In genomic region chr3:100954990-100955389, GRCh38 we compare ENCODE assay signal across 13 cellular contexts. TPM values are rescaled to one million over a fixed set of nuclear protein-coding genes. Genes with fewer than 3 reads are reported as not detected.
DNase-seq lines count a peak whose midpoint lies in the region; ATAC-seq, FAIRE-seq and TF ChIP-seq lines count a peak whose summit lies in the region.
"Had no signal": no experiment of that assay in that cellular context is flagged by ENCODE, and none has a peak within 500 bp of the region (broad histone marks: within the 10 kb centered on the region; RNA-seq: fewer than 3 reads in every experiment).

No MANE protein-coding gene starts in this region.

- peaks cover 9% of the 10 kb centered on the region for H3K9me3 Mint-ChIP-seq in chondrocyte (ENCODE audit: low read depth)
- peaks cover 2 to 3% of the 10 kb centered on the region in 2 donors for H3K9me3 Mint-ChIP-seq in activated T-cell treated with anti-CD3 and anti-CD28 coated beads, Interleukin-2, amount 50 U/mL, for 72 hours
- H3K9me3 Mint-ChIP-seq: activated naive CD8-positive, alpha-beta T cell treated with anti-CD3 and anti-CD28 coated beads, Interleukin-2, amount 10 ng/mL, durations not matched to agents 7 days and 5 days had no signal

- no peaks in the 10 kb centered on the region for H3K79me2 ChIP-seq in keratinocyte (ENCODE audit: control insufficient read depth, insufficient read depth, low read length)

- DNase-seq in HS-27A (ENCODE audit: low read depth) (peak; percentile 69), chondrocyte (ENCODE audit: low spot score) (no peak), keratinocyte (ENCODE audit: low read depth, low spot score) (peak; percentile 13), testis (peak; percentile 31), small intestine (no peak), CD1c-positive myeloid dendritic cell (ENCODE audit: extremely low spot score) (no peak)
- no peak for DNase-seq in stimulated activated naive CD4-positive, alpha-beta T cell (lab: John Stamatoyannopoulos, UW)
- no peak for DNase-seq in activated T-cell treated with anti-CD3 and anti-CD28 coated beads, Interleukin-2, amount 50 U/mL, for 72 hours
- DNase-seq: activated CD4-positive, alpha-beta T cell treated with anti-CD3 and anti-CD28 coated beads, Interleukin-2, amount 10 ng/mL, durations not matched to agents 7 days and 5 days; activated naive CD8-positive, alpha-beta T cell treated with anti-CD3 and anti-CD28 coated beads, Interleukin-2, amount 10 ng/mL, durations not matched to agents 7 days and 5 days; NCI-H1930; RPMI8226; stimulated activated CD4-positive, alpha-beta T cell treated with anti-CD3 and anti-CD28 coated beads, Interleukin-4, amount 100 ng/mL, for 24 hours had no signal

- H3K4me3 Mint-ChIP-seq in chondrocyte (ENCODE audit: unreplicated experiment), result no peak overlapping the region
- no peak overlapping the region for H3K4me3 Mint-ChIP-seq in activated T-cell treated with anti-CD3 and anti-CD28 coated beads, Interleukin-2, amount 50 U/mL, for 72 hours
- H3K4me3 Mint-ChIP-seq: activated CD4-positive, alpha-beta T cell treated with anti-CD3 and anti-CD28 coated beads, Interleukin-2, amount 10 ng/mL, durations not matched to agents 7 days and 5 days; activated naive CD8-positive, alpha-beta T cell treated with anti-CD3 and anti-CD28 coated beads, Interleukin-2, amount 10 ng/mL, durations not matched to agents 7 days and 5 days had no signal

- peak overlapping the region; percentile 87 for H2AFZ ChIP-seq in keratinocyte (ENCODE audit: control insufficient read depth, low read length)

- FAIRE-seq in keratinocyte (lab: Jason Lieb, UNC), result peak; percentile 94
- FAIRE-seq in small intestine (lab: Jason Lieb, UNC), result no peak

- no peaks in the 10 kb centered on the region for H3K9me3 ChIP-seq in keratinocyte (ENCODE audit: control insufficient read depth, low read depth, low read length)
- H3K9me3 ChIP-seq in testis, result no peaks in the 10 kb centered on the region
- no peaks in the 10 kb centered on the region for H3K9me3 ChIP-seq in small intestine (ENCODE audit: control insufficient read depth, low read depth)

- H4K20me1 ChIP-seq in keratinocyte (ENCODE audit: control insufficient read depth, extremely low read depth, insufficient read depth, low read length), result no peaks in the 10 kb centered on the region

- dilution Hi-C loops in keratinocyte (cut with MboI; ENCODE audit: extremely low pct_ligation_motif_present, low sequenced_read_pairs), result no loop called here

- H3K9me1 ChIP-seq in keratinocyte (ENCODE audit: control insufficient read depth, extremely low read depth, insufficient read depth, low read length), result no peaks in the 10 kb centered on the region

- peaks cover 34% of the 10 kb centered on the region for H3K4me1 Mint-ChIP-seq in chondrocyte (ENCODE audit: low read depth)
- no peaks in the 10 kb centered on the region for H3K4me1 Mint-ChIP-seq in activated T-cell treated with anti-CD3 and anti-CD28 coated beads, Interleukin-2, amount 50 U/mL, for 72 hours (ENCODE audit: low read depth)
- H3K4me1 Mint-ChIP-seq: activated CD4-positive, alpha-beta T cell treated with anti-CD3 and anti-CD28 coated beads, Interleukin-2, amount 10 ng/mL, durations not matched to agents 7 days and 5 days; activated naive CD8-positive, alpha-beta T cell treated with anti-CD3 and anti-CD28 coated beads, Interleukin-2, amount 10 ng/mL, durations not matched to agents 7 days and 5 days had no signal

- ATAC-seq in activated T-cell treated with anti-CD3 and anti-CD28 coated beads, Interleukin-2, amount 50 U/mL, for 72 hours (replicated peaks in 1 of 2), result no peak

- TF ChIP-seq CTCF in chondrocyte (IDR thresholded peaks at IDR 0.05) (peak; percentile 15), keratinocyte (optimal IDR thresholded peaks at IDR 0.05 in 1 of 3, IDR thresholded peaks at IDR 0.05 in 1 of 3, conservative IDR thresholded peaks at IDR 0.05 in 1 of 3; ENCODE audit: extremely low read depth in 1 of 3, insufficient read depth in 2 of 3, low read length in 3 of 3) (no peak), testis (IDR thresholded peaks at IDR 0.05) (no peak)

- peak overlapping the region; percentile 86 for H3K27ac Mint-ChIP-seq in chondrocyte (ENCODE audit: unreplicated experiment)
- H3K27ac Mint-ChIP-seq in activated T-cell treated with anti-CD3 and anti-CD28 coated beads, Interleukin-2, amount 50 U/mL, for 72 hours, result no peak overlapping the region
- H3K27ac Mint-ChIP-seq: activated CD4-positive, alpha-beta T cell treated with anti-CD3 and anti-CD28 coated beads, Interleukin-2, amount 10 ng/mL, durations not matched to agents 7 days and 5 days; activated naive CD8-positive, alpha-beta T cell treated with anti-CD3 and anti-CD28 coated beads, Interleukin-2, amount 10 ng/mL, durations not matched to agents 7 days and 5 days had no signal

- 38 to 46% methylated on average over 4 of the region's 4 CpGs for WGBS in testis, 2 donors
- 47 to 59% (median 56%) methylated on average over 4 of the region's 4 CpGs for WGBS in small intestine, 3 donors

- H3K36me3 Mint-ChIP-seq in chondrocyte (ENCODE audit: low read depth), result peaks cover 5% of the 10 kb centered on the region
- peaks cover 0 to 2% of the 10 kb centered on the region in 2 donors for H3K36me3 Mint-ChIP-seq in activated T-cell treated with anti-CD3 and anti-CD28 coated beads, Interleukin-2, amount 50 U/mL, for 72 hours (ENCODE audit: insufficient read depth in 2 of 2)
- H3K36me3 Mint-ChIP-seq: activated naive CD8-positive, alpha-beta T cell treated with anti-CD3 and anti-CD28 coated beads, Interleukin-2, amount 10 ng/mL, durations not matched to agents 7 days and 5 days had no signal

- no peak for TF ChIP-seq POLR2A in testis (IDR thresholded peaks at IDR 0.05)

- intact Hi-C loops in testis (cut with DNase I; ENCODE audit: low total_unique reads), result no loop called here

- H3K27me3 ChIP-seq in keratinocyte (ENCODE audit: control insufficient read depth, extremely low read depth, insufficient read depth, low read length) (no peaks in the 10 kb centered on the region), testis (no peaks in the 10 kb centered on the region), small intestine (ENCODE audit: control insufficient read depth in 2 of 2, insufficient read depth in 2 of 2, low read length in 2 of 2) (no peaks in the 10 kb centered on the region)

- peaks cover 5% of the 10 kb centered on the region for H3K27me3 Mint-ChIP-seq in chondrocyte (ENCODE audit: low read depth)
- no peaks in the 10 kb centered on the region for H3K27me3 Mint-ChIP-seq in activated T-cell treated with anti-CD3 and anti-CD28 coated beads, Interleukin-2, amount 50 U/mL, for 72 hours (ENCODE audit: low read depth)
- H3K27me3 Mint-ChIP-seq: activated CD4-positive, alpha-beta T cell treated with anti-CD3 and anti-CD28 coated beads, Interleukin-2, amount 10 ng/mL, durations not matched to agents 7 days and 5 days; activated naive CD8-positive, alpha-beta T cell treated with anti-CD3 and anti-CD28 coated beads, Interleukin-2, amount 10 ng/mL, durations not matched to agents 7 days and 5 days had no signal

- H3K4me1 ChIP-seq in keratinocyte (ENCODE audit: control insufficient read depth, extremely low read depth, insufficient read depth, low read length), result peaks cover 22% of the 10 kb centered on the region
- no peaks in the 10 kb centered on the region for H3K4me1 ChIP-seq in testis
- no peaks in the 10 kb centered on the region for H3K4me1 ChIP-seq in small intestine (ENCODE audit: control insufficient read depth in 2 of 2, insufficient read depth in 1 of 2, low read depth in 1 of 2, low read length in 1 of 2)

- peak overlapping the region in 2 of 3 experiments; percentile 32 to 43 for H3K4me3 ChIP-seq in keratinocyte (ENCODE audit: control insufficient read depth in 2 of 3, extremely low read depth in 1 of 3, insufficient read depth in 2 of 3, low read depth in 1 of 3, low read length in 3 of 3)
- no peak overlapping the region for H3K4me3 ChIP-seq in testis
- H3K4me3 ChIP-seq in small intestine (ENCODE audit: low read depth in 1 of 2, low read length in 2 of 2), result no peak overlapping the region

- H3K4me2 ChIP-seq in keratinocyte (ENCODE audit: control insufficient read depth, extremely low read depth, insufficient read depth, low read depth, low read length), result peak overlapping the region; percentile 79

- peak overlapping the region; percentile 15 for H3K9ac ChIP-seq in keratinocyte (ENCODE audit: control insufficient read depth, extremely low read depth, insufficient read depth, low read length)

- H3K36me3 ChIP-seq in keratinocyte (ENCODE audit: control insufficient read depth in 2 of 2, extremely low read depth in 1 of 2, insufficient read depth in 2 of 2, low read length in 2 of 2) (no peaks in the 10 kb centered on the region), testis (ENCODE audit: low read depth, missing control alignments) (no peaks in the 10 kb centered on the region), small intestine (ENCODE audit: control insufficient read depth in 2 of 2, insufficient read depth in 2 of 2, low read length in 2 of 2) (no peaks in the 10 kb centered on the region)

- H3K27ac ChIP-seq in keratinocyte (ENCODE audit: control insufficient read depth, insufficient read depth, low read length) (peak overlapping the region; percentile 61), testis (peak overlapping the region in 1 of 2 donors; percentile 5), small intestine (ENCODE audit: low read depth in 1 of 2, low read length in 1 of 2) (no peak overlapping the region)

RNA-seq across cellular contexts. Expression of gene ABI3BP, which starts 38.2 kb away (rescaled TPM):
- 8.9 to 166 TPM (median 10.2 TPM) in 3 replicates for total RNA-seq in chondrocyte
- 0.42 to 0.95 TPM (median 0.59 TPM) in 3 replicates for polyA plus RNA-seq in keratinocyte
- polyA plus RNA-seq in keratinocyte (2011; ENCODE audit: low read depth), result 4.4 TPM
- polyA plus RNA-seq in keratinocyte (2011; cell fraction: cytosol; rRNA removed), result 0.62 and 0.69 TPM in 2 replicates
- polyA plus RNA-seq in keratinocyte (2011; cell fraction: nucleus; rRNA removed), result 1.9 and 2.6 TPM in 2 replicates
- polyA plus RNA-seq in keratinocyte (2012; ENCODE audit: low replicate concordance), result 1.2 and 1.6 TPM in 2 replicates
- 1.2 to 2.2 TPM (median 1.9 TPM) in 3 replicates for polyA minus RNA-seq in keratinocyte
- not detected for polyA minus RNA-seq in keratinocyte (2011; cell fraction: cytosol; rRNA and poly(A)+ RNA removed)
- 1.5 and 1.9 TPM in 2 replicates for polyA minus RNA-seq in keratinocyte (2011; cell fraction: nucleus; rRNA and poly(A)+ RNA removed)
- 10 to 100 TPM in 1 of 2 donors, 1 to 10 TPM in 1; 8.7 to 25.0 TPM for total RNA-seq in testis
- 58.2 TPM for polyA plus RNA-seq in testis (ENCODE audit: insufficient read depth, low read depth, low replicate concordance)
- polyA plus RNA-seq in small intestine, result 10 to 100 TPM in 1 of 3 donors, under 1 TPM in 1, not detected in 1; 0.54 to 14.4 TPM
- total RNA-seq in activated T-cell treated with anti-CD3 and anti-CD28 coated beads, Interleukin-2, amount 50 U/mL, for 72 hours, result not detected
- total RNA-seq: activated CD4-positive, alpha-beta T cell treated with anti-CD3 and anti-CD28 coated beads, Interleukin-2, amount 10 ng/mL, durations not matched to agents 7 days and 5 days had no signal

Comparison
In these comparisons a context has a peak if more than half of its experiments do, and no peak if none do; other contexts are left out.
1. DNase-seq: peak in HS-27A (single experiment), keratinocyte (single experiment) and testis (single experiment); none in chondrocyte (single experiment), stimulated activated naive CD4-positive, alpha-beta T cell (0 of 6), small intestine (single experiment), CD1c-positive myeloid dendritic cell (single experiment) and activated T-cell treated with anti-CD3 and anti-CD28 coated beads, Interleukin-2, amount 50 U/mL, for 72 hours (0 of 2).
2. H3K4me3 ChIP-seq: peak in keratinocyte (2 of 3); none in testis (0 of 2) and small intestine (0 of 2).